28 cellular contexts compared by ENCODE assay signal in the genomic region with DNA sequence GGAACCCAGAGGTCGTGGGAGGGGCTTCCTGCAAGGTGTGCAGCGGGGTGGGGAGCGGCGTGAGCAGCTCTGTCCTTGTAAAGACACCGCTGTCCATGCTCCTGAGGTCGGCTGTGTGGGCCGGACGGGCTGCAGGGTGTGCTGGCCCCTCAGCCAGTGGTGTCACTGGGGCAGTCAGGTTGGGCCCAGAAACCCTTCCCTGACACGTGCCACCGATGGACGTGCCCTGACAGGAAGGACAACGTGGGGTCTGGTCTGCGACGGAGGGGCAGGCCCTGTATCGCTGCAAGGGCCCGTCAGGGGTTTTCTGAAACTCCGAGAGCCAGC.
"Had no signal": no experiment of that assay in that cellular context is flagged by ENCODE, and none has a peak within 500 bp of the region (broad histone marks: within the 10 kb centered on the region; RNA-seq: fewer than 3 reads in every experiment).

No MANE protein-coding gene starts in this region.

- H3K9me3 ChIP-seq: gastrocnemius medialis, mucosa of descending colon, suprapubic skin, transverse colon, upper lobe of right lung, uterus had no signal

- H3K4me3 ChIP-seq: gastrocnemius medialis, hepatocyte, lung, mucosa of descending colon, smooth muscle cell, suprapubic skin, transverse colon, upper lobe of right lung, uterus had no signal

- FAIRE-seq: kidney had no signal

- H2AFZ ChIP-seq: hepatocyte, parathyroid adenoma had no signal

- H3K27ac ChIP-seq: epithelial cell of prostate, gastrocnemius medialis, hepatocyte, parathyroid adenoma, suprapubic skin, transverse colon, upper lobe of right lung, uterus had no signal

- H3K4me1 ChIP-seq: parathyroid adenoma, upper lobe of right lung had no signal

- DNase-seq: effector CD8-positive, alpha-beta T cell; endodermal cell; foreskin fibroblast; gastrocnemius medialis; head of caudate nucleus; mesenchymal stem cell; naive B cell; stimulated activated CD4-positive, alpha-beta T cell treated with anti-CD3 and anti-CD28 coated beads, Interleukin-12 subunit alpha, Interleukin-12 subunit beta, amount 100 ng/mL, for 4 hours; stimulated activated CD4-positive, alpha-beta T cell treated with anti-CD3 and anti-CD28 coated beads, Interleukin-1b, Interleukin-23, amount 100 ng/mL, for 48 hours; stimulated activated CD4-positive, alpha-beta T cell treated with anti-CD3 and anti-CD28 coated beads, Interleukin-4, amount 100 ng/mL, for 1 hour; stimulated activated CD8-positive, alpha-beta memory T cell treated with anti-CD3 and anti-CD28 coated beads, Interleukin-4, amount 100 ng/mL, for 48 hours; stimulated activated naive CD4-positive, alpha-beta T cell; stimulated activated naive CD8-positive, alpha-beta T cell treated with anti-CD3 and anti-CD28 coated beads, Interleukin-15, amount 100 ng/mL, for 72 hours; transverse colon had no signal

- H3K9ac ChIP-seq: parathyroid adenoma had no signal

- H3K4me2 ChIP-seq: hepatocyte, smooth muscle cell had no signal

- H3K36me3 ChIP-seq: uterus had no signal

- H3K27me3 ChIP-seq: gastrocnemius medialis, hepatocyte, suprapubic skin, transverse colon, upper lobe of right lung, uterus had no signal

- ATAC-seq: esophagus mucosa; gastrocnemius medialis; left lobe of liver; mucosa of descending colon; natural killer cell treated with Interleukin-12 subunit alpha and Interleukin-12 subunit beta and Interleukin-15 and Interleukin-18, amount 100 ng/mL, for 72 hours; sciatic nerve; stimulated activated naive CD8-positive, alpha-beta T cell treated with anti-CD3 and anti-CD28 coated beads, Interleukin-15, amount 100 ng/mL, for 72 hours; upper lobe of right lung had no signal
